Comparison of ENCODE assay signal across 1 cellular context in genomic region chr1:182428043-182428442, GRCh38.
A peak's percentile ranks its signal among the peaks of the same experiment; 100 is the strongest.
TF ChIP-seq lines count a peak whose summit lies in the region.

No MANE protein-coding gene starts in this region.

TF ChIP-seq in GM12878, 131 proteins besides CTCF, POLR2A, EP300 and RAD21 (continued from another document):
- TF ChIP-seq JUND (IDR thresholded peaks at IDR 0.05; ENCODE audit: low read depth, low read length) (0 out of 2 replicates have a peak, but pooled peaks have one; percentile 30), PAX8 (IDR thresholded peaks at IDR 0.05) (no peak), SMAD5 (IDR thresholded peaks at IDR 0.05; ENCODE audit: low read depth) (no peak), EED (IDR thresholded peaks at IDR 0.05; ENCODE audit: low read depth) (peak; percentile 86), ZNF592 (IDR thresholded peaks at IDR 0.05) (no peak), MYB (IDR thresholded peaks at IDR 0.05; ENCODE audit: borderline replicate concordance, low read depth, low read length) (no peak), SMAD1 (IDR thresholded peaks at IDR 0.05; ENCODE audit: low read depth, partially characterized antibody) (no peak), BACH1 (IDR thresholded peaks at IDR 0.05; ENCODE audit: borderline replicate concordance) (no peak), CREM (IDR thresholded peaks at IDR 0.05; ENCODE audit: low read depth) (peak; percentile 52; the same call in 1 of the 2 replicates), GABPA (IDR thresholded peaks at IDR 0.05; ENCODE audit: low read depth) (no peak), HDGF (IDR thresholded peaks at IDR 0.05) (no peak), BCL3 (IDR thresholded peaks at IDR 0.05; ENCODE audit: borderline replicate concordance, insufficient read depth, low read depth, low read length, poor library complexity, severe bottlenecking) (no peak)
TF ChIP-seq in GM12878: peak in this region for 23.
